ENCODE assay signal across 16 cellular contexts in the genomic region with DNA sequence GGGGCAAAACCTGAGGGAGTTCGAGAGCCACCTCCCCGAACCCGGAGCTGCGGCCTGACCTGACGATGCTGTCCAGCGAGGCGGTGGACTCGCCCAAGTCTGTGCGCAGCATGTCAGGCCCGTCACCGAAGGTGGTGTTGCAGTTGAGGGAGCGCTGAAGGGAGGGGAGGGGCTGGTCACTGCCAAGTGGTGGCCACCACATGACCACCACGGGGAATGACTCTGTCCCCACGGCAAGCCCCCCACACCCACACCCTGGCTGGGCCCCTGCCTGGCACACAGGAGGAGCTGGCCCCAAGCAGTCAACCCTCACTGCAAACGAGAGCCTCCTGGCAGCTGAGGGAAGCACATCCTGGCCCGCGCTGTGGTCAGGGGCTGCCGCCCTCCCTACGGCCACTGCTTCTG.
"Had no signal": no experiment of that assay in that cellular context is flagged by ENCODE, and none has a peak within 500 bp of the region (broad histone marks: within the 10 kb centered on the region; RNA-seq: fewer than 3 reads in every experiment).

No MANE protein-coding gene starts in this region.

- H3K9me3 Mint-ChIP-seq: activated B cell treated with CpG ODN at 0.5 μM for 24 hours; activated naive CD4-positive, alpha-beta T cell treated with anti-CD3 and anti-CD28 coated beads, Interleukin-2, amount 50 U/mL, for 24 hours; activated T-cell treated with anti-CD3 and anti-CD28 coated beads, Interleukin-2, amount 50 U/mL, for 24 hours; stimulated activated naive CD8-positive, alpha-beta T cell treated with anti-CD3 and anti-CD28 coated beads, Interleukin-15, Interleukin-2, amounts not matched to agents 100 ng/mL and 50 ng/mL, for 24 hours had no signal

- H3K4me3 ChIP-seq: adrenal gland, breast epithelium, hepatocyte, suprapubic skin, transverse colon, vagina had no signal

- H3K27me3 Mint-ChIP-seq: activated B cell treated with CpG ODN at 0.5 μM for 24 hours; activated naive CD4-positive, alpha-beta T cell treated with anti-CD3 and anti-CD28 coated beads, Interleukin-2, amount 50 U/mL, for 24 hours; stimulated activated naive CD8-positive, alpha-beta T cell treated with anti-CD3 and anti-CD28 coated beads, Interleukin-15, Interleukin-2, amounts not matched to agents 100 ng/mL and 50 ng/mL, for 24 hours had no signal

- H3K36me3 ChIP-seq: adrenal gland, breast epithelium, transverse colon had no signal

- H3K4me3 Mint-ChIP-seq: activated B cell treated with CpG ODN at 0.5 μM for 24 hours; activated CD8-positive, alpha-beta T cell treated with anti-CD3 and anti-CD28 coated beads, Interleukin-2, amount 10 ng/mL, durations not matched to agents 7 days and 5 days; activated T-cell treated with anti-CD3 and anti-CD28 coated beads, Interleukin-2, amount 50 U/mL, for 24 hours; stimulated activated naive CD8-positive, alpha-beta T cell treated with anti-CD3 and anti-CD28 coated beads, Interleukin-15, Interleukin-2, amounts not matched to agents 100 ng/mL and 50 ng/mL, for 24 hours had no signal

- H3K4me1 ChIP-seq: adrenal gland, breast epithelium, suprapubic skin, vagina had no signal

- H3K27ac ChIP-seq: adrenal gland, breast epithelium, hepatocyte, suprapubic skin, transverse colon, vagina had no signal

- H2AFZ ChIP-seq: hepatocyte had no signal

- H3K79me2 ChIP-seq: hepatocyte had no signal

- H3K27me3 ChIP-seq: breast epithelium, hepatocyte, vagina had no signal

- H3K4me2 ChIP-seq: hepatocyte had no signal

- H3K27ac Mint-ChIP-seq: activated B cell treated with CpG ODN at 0.5 μM for 24 hours; activated CD8-positive, alpha-beta T cell treated with anti-CD3 and anti-CD28 coated beads, Interleukin-2, amount 10 ng/mL, durations not matched to agents 7 days and 5 days; activated naive CD4-positive, alpha-beta T cell treated with anti-CD3 and anti-CD28 coated beads, Interleukin-2, amount 50 U/mL, for 24 hours; activated T-cell treated with anti-CD3 and anti-CD28 coated beads, Interleukin-2, amount 50 U/mL, for 24 hours; stimulated activated naive CD8-positive, alpha-beta T cell treated with anti-CD3 and anti-CD28 coated beads, Interleukin-15, Interleukin-2, amounts not matched to agents 100 ng/mL and 50 ng/mL, for 24 hours had no signal

- H3K36me3 Mint-ChIP-seq: activated naive CD4-positive, alpha-beta T cell treated with anti-CD3 and anti-CD28 coated beads, Interleukin-2, amount 50 U/mL, for 24 hours had no signal

- DNase-seq: activated B cell treated with CpG ODN at 0.5 μM for 24 hours; activated CD4-positive, alpha-beta T cell treated with anti-CD3 and anti-CD28 coated beads for 48 hours; activated CD8-positive, alpha-beta T cell treated with anti-CD3 and anti-CD28 coated beads, Interleukin-2, amount 10 ng/mL, durations not matched to agents 7 days and 5 days; activated effector memory CD4-positive, alpha-beta T cell treated with anti-CD3 and anti-CD28 coated beads, Interleukin-2, amount 50 U/mL, for 16 hours; activated T-cell treated with anti-CD3 and anti-CD28 coated beads, Interleukin-2, amount 50 U/mL, for 24 hours; cerebellar nuclear complex; effector CD4-positive, alpha-beta T cell; mammary epithelial cell had no signal
